In genomic region chr1:230070321-230071208, GRCh38 we compare ENCODE assay signal across 1 cellular context.
TF ChIP-seq lines count a peak whose summit lies in the region.

No MANE protein-coding gene starts in this region.

TF ChIP-seq in K562, 482 proteins besides CTCF, POLR2A, EP300 and RAD21 (continued from another document):
- TF ChIP-seq ZNF280A (IDR thresholded peaks at IDR 0.05; ENCODE audit: low read depth, partially characterized antibody): no peak
- TF ChIP-seq PRDM10 (IDR thresholded peaks at IDR 0.05; ENCODE audit: partially characterized antibody): peak; percentile 79
- TF ChIP-seq ATF7 (IDR thresholded peaks at IDR 0.05): no peak
- no peak for TF ChIP-seq BDP1 (IDR thresholded peaks at IDR 0.05; ENCODE audit: insufficient read depth, insufficient read length)
- TF ChIP-seq ZFP30 (CRISPR knock-in tag; IDR thresholded peaks at IDR 0.05; ENCODE audit: borderline replicate concordance): no peak
- TF ChIP-seq ZFPM2 (CRISPR knock-in tag; IDR thresholded peaks at IDR 0.05): no peak
- TF ChIP-seq NRF1 (conservative IDR thresholded peaks at IDR 0.05 in 1 of 2, IDR thresholded peaks at IDR 0.05 in 1 of 2): no peak
- no peak for TF ChIP-seq PML (IDR thresholded peaks at IDR 0.05; ENCODE audit: low read length)
- TF ChIP-seq C11orf30 (IDR thresholded peaks at IDR 0.05; ENCODE audit: low read depth): no peak
- no peak for TF ChIP-seq ZNF431 (CRISPR knock-in tag; IDR thresholded peaks at IDR 0.05)
- TF ChIP-seq RUNX1 (IDR thresholded peaks at IDR 0.05; ENCODE audit: low read depth): no peak
- no peak for TF ChIP-seq NFE2 (IDR thresholded peaks at IDR 0.05; ENCODE audit: low read depth)
- no peak for TF ChIP-seq SPI1 (IDR thresholded peaks at IDR 0.05; ENCODE audit: borderline replicate concordance, low read depth, low read length)
- 0 out of 2 replicates have a peak, but pooled peaks have one; percentile 16 for TF ChIP-seq BCOR (IDR thresholded peaks at IDR 0.05)
- no peak for TF ChIP-seq ZBTB26 (CRISPR knock-in tag; IDR thresholded peaks at IDR 0.05)
- no peak for TF ChIP-seq ZNF551 (CRISPR knock-in tag; IDR thresholded peaks at IDR 0.05)
- TF ChIP-seq ATF4 (CRISPR knock-in tag; IDR thresholded peaks at IDR 0.05): no peak
- no peak for TF ChIP-seq BRD9 (IDR thresholded peaks at IDR 0.05; ENCODE audit: low read depth, partially characterized antibody)
- no peak for TF ChIP-seq BRF1 (IDR thresholded peaks at IDR 0.05; ENCODE audit: borderline replicate concordance, extremely low read depth, insufficient read length)
- TF ChIP-seq ZNF668 (CRISPR knock-in tag; IDR thresholded peaks at IDR 0.05): no peak
- no peak for TF ChIP-seq SRF (CRISPR knock-in tag; IDR thresholded peaks at IDR 0.05)
- TF ChIP-seq CHD1 (IDR thresholded peaks at IDR 0.05; ENCODE audit: low read length): no peak
- TF ChIP-seq RBM15 (IDR thresholded peaks at IDR 0.05; ENCODE audit: insufficient read depth, low read length): no peak
- TF ChIP-seq HMBOX1 (IDR thresholded peaks at IDR 0.05): no peak
- peak; percentile 88 for TF ChIP-seq RBM25 (IDR thresholded peaks at IDR 0.05; ENCODE audit: low read depth, low read length, severe bottlenecking)
- 0 out of 4 replicates have a peak, but pooled peaks of 1 of the 2 experiments have one; percentile 13 for TF ChIP-seq KDM1A (IDR thresholded peaks at IDR 0.05)
